In the genomic region with DNA sequence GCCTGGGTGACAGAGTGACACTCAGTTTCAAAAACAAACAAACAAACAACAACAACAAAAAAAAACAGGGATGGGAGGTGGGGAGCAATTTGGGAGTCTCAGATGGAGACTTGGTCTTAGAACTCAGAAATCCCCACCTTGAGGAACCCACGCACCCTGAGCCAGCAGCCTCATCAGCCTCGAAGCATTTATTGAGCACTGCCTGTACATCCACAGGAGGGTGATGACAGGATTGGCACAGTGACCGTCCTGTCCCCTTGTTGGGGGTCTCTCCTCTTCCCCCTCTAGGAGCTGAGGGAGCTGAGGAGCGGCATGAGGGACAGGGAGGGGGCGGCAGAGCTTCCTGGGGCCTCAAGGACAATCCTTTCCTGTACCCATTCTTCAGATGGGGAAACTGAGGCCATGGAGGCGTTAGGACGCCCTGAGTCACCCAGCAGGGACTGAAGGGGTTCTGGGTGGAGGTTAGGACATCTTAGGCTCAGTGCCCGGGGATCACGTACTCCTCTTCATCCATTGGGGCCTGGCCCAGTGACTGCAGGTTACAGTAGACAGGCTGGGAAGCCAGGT, we compare ENCODE assay signal across 3 cellular contexts.
TF ChIP-seq lines count a peak whose summit lies in the region.

No MANE protein-coding gene starts in this region.

TF ChIP-seq in SK-N-SH treated with all-trans-retinoic acid at 6 μM for 48 hours, 23 proteins besides CTCF, POLR2A, EP300 and RAD21:
- TF ChIP-seq, protein P1, sequence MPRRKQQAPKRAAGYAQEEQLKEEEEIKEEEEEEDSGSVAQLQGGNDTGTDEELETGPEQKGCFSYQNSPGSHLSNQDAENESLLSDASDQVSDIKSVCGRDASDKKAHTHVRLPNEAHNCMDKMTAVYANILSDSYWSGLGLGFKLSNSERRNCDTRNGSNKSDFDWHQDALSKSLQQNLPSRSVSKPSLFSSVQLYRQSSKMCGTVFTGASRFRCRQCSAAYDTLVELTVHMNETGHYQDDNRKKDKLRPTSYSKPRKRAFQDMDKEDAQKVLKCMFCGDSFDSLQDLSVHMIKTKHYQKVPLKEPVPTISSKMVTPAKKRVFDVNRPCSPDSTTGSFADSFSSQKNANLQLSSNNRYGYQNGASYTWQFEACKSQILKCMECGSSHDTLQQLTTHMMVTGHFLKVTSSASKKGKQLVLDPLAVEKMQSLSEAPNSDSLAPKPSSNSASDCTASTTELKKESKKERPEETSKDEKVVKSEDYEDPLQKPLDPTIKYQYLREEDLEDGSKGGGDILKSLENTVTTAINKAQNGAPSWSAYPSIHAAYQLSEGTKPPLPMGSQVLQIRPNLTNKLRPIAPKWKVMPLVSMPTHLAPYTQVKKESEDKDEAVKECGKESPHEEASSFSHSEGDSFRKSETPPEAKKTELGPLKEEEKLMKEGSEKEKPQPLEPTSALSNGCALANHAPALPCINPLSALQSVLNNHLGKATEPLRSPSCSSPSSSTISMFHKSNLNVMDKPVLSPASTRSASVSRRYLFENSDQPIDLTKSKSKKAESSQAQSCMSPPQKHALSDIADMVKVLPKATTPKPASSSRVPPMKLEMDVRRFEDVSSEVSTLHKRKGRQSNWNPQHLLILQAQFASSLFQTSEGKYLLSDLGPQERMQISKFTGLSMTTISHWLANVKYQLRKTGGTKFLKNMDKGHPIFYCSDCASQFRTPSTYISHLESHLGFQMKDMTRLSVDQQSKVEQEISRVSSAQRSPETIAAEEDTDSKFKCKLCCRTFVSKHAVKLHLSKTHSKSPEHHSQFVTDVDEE (CRISPR knock-in tag; IDR thresholded peaks at IDR 0.05): no peak
- TF ChIP-seq CSDC2 (CRISPR knock-in tag; IDR thresholded peaks at IDR 0.05) (no peak), GLIS3 (CRISPR knock-in tag; IDR thresholded peaks at IDR 0.05) (no peak), ISL1 (CRISPR knock-in tag; IDR thresholded peaks at IDR 0.05) (no peak), PPARA (CRISPR knock-in tag; IDR thresholded peaks at IDR 0.05; ENCODE audit: borderline replicate concordance) (no peak), TCF4 (CRISPR knock-in tag; IDR thresholded peaks at IDR 0.05; ENCODE audit: borderline replicate concordance) (no peak), ZNF70 (CRISPR knock-in tag; IDR thresholded peaks at IDR 0.05) (no peak), ZFP3 (CRISPR knock-in tag; IDR thresholded peaks at IDR 0.05) (0 out of 2 replicates have a peak, but pooled peaks have one; percentile 55)
TF ChIP-seq in SK-N-SH treated with all-trans-retinoic acid at 6 μM for 48 hours: peak in this region for 1.

TF ChIP-seq in SK-N-SH, 30 proteins besides CTCF, POLR2A, EP300 and RAD21 (continued from another document):
- TF ChIP-seq FOSL2 (IDR thresholded peaks at IDR 0.05; ENCODE audit: borderline replicate concordance, low read depth) (no peak), TAF1 (IDR thresholded peaks at IDR 0.05; ENCODE audit: borderline replicate concordance, low read depth, low read length) (no peak), NFIC (IDR thresholded peaks at IDR 0.05; ENCODE audit: borderline replicate concordance) (no peak), RCOR1 (IDR thresholded peaks at IDR 0.05; ENCODE audit: low read length) (no peak), SMC3 (IDR thresholded peaks at IDR 0.05; ENCODE audit: low read depth, low read length) (no peak), CHD2 (IDR thresholded peaks at IDR 0.05; ENCODE audit: low read length, partially characterized antibody) (no peak), EZH2phosphoT487 (IDR thresholded peaks at IDR 0.05; ENCODE audit: borderline replicate concordance, low read depth) (no peak), SIN3A (IDR thresholded peaks at IDR 0.05; ENCODE audit: borderline replicate concordance, low read depth, low read length) (no peak), YY1 (IDR thresholded peaks at IDR 0.05; ENCODE audit: low read depth) (no peak), MEF2A (IDR thresholded peaks at IDR 0.05; ENCODE audit: borderline replicate concordance, low read depth) (no peak), JUND (IDR thresholded peaks at IDR 0.05) (no peak), POLR2AphosphoS5 (IDR thresholded peaks at IDR 0.05; ENCODE audit: low read depth, low read length) (no peak), TCF12 (IDR thresholded peaks at IDR 0.05) (no peak), GATA2 (CRISPR knock-in tag; IDR thresholded peaks at IDR 0.05) (no peak)
- TF ChIP-seq, protein P2, sequence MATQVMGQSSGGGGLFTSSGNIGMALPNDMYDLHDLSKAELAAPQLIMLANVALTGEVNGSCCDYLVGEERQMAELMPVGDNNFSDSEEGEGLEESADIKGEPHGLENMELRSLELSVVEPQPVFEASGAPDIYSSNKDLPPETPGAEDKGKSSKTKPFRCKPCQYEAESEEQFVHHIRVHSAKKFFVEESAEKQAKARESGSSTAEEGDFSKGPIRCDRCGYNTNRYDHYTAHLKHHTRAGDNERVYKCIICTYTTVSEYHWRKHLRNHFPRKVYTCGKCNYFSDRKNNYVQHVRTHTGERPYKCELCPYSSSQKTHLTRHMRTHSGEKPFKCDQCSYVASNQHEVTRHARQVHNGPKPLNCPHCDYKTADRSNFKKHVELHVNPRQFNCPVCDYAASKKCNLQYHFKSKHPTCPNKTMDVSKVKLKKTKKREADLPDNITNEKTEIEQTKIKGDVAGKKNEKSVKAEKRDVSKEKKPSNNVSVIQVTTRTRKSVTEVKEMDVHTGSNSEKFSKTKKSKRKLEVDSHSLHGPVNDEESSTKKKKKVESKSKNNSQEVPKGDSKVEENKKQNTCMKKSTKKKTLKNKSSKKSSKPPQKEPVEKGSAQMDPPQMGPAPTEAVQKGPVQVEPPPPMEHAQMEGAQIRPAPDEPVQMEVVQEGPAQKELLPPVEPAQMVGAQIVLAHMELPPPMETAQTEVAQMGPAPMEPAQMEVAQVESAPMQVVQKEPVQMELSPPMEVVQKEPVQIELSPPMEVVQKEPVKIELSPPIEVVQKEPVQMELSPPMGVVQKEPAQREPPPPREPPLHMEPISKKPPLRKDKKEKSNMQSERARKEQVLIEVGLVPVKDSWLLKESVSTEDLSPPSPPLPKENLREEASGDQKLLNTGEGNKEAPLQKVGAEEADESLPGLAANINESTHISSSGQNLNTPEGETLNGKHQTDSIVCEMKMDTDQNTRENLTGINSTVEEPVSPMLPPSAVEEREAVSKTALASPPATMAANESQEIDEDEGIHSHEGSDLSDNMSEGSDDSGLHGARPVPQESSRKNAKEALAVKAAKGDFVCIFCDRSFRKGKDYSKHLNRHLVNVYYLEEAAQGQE (IDR thresholded peaks at IDR 0.05; ENCODE audit: low read depth, low read length): no peak
- TF ChIP-seq, protein P3, sequence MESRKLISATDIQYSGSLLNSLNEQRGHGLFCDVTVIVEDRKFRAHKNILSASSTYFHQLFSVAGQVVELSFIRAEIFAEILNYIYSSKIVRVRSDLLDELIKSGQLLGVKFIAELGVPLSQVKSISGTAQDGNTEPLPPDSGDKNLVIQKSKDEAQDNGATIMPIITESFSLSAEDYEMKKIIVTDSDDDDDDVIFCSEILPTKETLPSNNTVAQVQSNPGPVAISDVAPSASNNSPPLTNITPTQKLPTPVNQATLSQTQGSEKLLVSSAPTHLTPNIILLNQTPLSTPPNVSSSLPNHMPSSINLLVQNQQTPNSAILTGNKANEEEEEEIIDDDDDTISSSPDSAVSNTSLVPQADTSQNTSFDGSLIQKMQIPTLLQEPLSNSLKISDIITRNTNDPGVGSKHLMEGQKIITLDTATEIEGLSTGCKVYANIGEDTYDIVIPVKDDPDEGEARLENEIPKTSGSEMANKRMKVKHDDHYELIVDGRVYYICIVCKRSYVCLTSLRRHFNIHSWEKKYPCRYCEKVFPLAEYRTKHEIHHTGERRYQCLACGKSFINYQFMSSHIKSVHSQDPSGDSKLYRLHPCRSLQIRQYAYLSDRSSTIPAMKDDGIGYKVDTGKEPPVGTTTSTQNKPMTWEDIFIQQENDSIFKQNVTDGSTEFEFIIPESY (IDR thresholded peaks at IDR 0.05; ENCODE audit: borderline replicate concordance, low read depth): no peak
- TF ChIP-seq, protein P4, sequence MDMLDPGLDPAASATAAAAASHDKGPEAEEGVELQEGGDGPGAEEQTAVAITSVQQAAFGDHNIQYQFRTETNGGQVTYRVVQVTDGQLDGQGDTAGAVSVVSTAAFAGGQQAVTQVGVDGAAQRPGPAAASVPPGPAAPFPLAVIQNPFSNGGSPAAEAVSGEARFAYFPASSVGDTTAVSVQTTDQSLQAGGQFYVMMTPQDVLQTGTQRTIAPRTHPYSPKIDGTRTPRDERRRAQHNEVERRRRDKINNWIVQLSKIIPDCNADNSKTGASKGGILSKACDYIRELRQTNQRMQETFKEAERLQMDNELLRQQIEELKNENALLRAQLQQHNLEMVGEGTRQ (IDR thresholded peaks at IDR 0.05; ENCODE audit: borderline replicate concordance, low read depth, low read length): no peak

TF ChIP-seq in GM23338, 12 proteins besides CTCF, POLR2A, EP300 and RAD21 (continued from another document and continues in another):
- TF ChIP-seq, protein P5, sequence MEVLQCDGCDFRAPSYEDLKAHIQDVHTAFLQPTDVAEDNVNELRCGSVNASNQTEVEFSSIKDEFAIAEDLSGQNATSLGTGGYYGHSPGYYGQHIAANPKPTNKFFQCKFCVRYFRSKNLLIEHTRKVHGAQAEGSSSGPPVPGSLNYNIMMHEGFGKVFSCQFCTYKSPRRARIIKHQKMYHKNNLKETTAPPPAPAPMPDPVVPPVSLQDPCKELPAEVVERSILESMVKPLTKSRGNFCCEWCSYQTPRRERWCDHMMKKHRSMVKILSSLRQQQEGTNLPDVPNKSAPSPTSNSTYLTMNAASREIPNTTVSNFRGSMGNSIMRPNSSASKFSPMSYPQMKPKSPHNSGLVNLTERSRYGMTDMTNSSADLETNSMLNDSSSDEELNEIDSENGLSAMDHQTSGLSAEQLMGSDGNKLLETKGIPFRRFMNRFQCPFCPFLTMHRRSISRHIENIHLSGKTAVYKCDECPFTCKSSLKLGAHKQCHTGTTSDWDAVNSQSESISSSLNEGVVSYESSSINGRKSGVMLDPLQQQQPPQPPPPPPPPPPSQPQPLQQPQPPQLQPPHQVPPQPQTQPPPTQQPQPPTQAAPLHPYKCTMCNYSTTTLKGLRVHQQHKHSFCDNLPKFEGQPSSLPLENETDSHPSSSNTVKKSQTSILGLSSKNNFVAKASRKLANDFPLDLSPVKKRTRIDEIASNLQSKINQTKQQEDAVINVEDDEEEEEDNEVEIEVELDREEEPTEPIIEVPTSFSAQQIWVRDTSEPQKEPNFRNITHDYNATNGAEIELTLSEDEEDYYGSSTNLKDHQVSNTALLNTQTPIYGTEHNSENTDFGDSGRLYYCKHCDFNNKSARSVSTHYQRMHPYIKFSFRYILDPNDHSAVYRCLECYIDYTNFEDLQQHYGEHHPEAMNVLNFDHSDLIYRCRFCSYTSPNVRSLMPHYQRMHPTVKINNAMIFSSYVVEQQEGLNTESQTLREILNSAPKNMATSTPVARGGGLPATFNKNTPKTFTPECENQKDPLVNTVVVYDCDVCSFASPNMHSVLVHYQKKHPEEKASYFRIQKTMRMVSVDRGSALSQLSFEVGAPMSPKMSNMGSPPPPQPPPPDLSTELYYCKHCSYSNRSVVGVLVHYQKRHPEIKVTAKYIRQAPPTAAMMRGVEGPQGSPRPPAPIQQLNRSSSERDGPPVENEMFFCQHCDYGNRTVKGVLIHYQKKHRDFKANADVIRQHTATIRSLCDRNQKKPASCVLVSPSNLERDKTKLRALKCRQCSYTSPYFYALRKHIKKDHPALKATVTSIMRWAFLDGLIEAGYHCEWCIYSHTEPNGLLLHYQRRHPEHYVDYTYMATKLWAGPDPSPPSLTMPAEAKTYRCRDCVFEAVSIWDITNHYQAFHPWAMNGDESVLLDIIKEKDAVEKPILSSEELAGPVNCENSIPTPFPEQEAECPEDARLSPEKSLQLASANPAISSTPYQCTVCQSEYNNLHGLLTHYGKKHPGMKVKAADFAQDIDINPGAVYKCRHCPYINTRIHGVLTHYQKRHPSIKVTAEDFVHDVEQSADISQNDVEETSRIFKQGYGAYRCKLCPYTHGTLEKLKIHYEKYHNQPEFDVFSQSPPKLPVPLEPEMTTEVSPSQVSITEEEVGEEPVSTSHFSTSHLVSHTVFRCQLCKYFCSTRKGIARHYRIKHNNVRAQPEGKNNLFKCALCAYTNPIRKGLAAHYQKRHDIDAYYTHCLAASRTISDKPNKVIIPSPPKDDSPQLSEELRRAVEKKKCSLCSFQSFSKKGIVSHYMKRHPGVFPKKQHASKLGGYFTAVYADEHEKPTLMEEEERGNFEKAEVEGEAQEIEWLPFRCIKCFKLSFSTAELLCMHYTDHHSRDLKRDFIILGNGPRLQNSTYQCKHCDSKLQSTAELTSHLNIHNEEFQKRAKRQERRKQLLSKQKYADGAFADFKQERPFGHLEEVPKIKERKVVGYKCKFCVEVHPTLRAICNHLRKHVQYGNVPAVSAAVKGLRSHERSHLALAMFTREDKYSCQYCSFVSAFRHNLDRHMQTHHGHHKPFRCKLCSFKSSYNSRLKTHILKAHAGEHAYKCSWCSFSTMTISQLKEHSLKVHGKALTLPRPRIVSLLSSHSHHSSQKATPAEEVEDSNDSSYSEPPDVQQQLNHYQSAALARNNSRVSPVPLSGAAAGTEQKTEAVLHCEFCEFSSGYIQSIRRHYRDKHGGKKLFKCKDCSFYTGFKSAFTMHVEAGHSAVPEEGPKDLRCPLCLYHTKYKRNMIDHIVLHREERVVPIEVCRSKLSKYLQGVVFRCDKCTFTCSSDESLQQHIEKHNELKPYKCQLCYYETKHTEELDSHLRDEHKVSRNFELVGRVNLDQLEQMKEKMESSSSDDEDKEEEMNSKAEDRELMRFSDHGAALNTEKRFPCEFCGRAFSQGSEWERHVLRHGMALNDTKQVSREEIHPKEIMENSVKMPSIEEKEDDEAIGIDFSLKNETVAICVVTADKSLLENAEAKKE (CRISPR knock-in tag; IDR thresholded peaks at IDR 0.05): no peak
- TF ChIP-seq NANOG (IDR thresholded peaks at IDR 0.05; ENCODE audit: borderline replicate concordance) (no peak), CREB1 (CRISPR knock-in tag; IDR thresholded peaks at IDR 0.05; ENCODE audit: low read depth) (no peak), ZNF331 (CRISPR knock-in tag; IDR thresholded peaks at IDR 0.05; ENCODE audit: low read depth) (no peak), EZH2phosphoT487 (IDR thresholded peaks at IDR 0.05; ENCODE audit: unreplicated experiment) (no peak), STAT1 (IDR thresholded peaks at IDR 0.05; ENCODE audit: unreplicated experiment) (no peak)
- TF ChIP-seq, protein P2 (IDR thresholded peaks at IDR 0.05; ENCODE audit: unreplicated experiment): no peak
